In genomic region chr22:31089101-31090100, GRCh38 we compare ENCODE assay signal across 8 cellular contexts. TPM values are rescaled to one million over a fixed set of nuclear protein-coding genes. Genes with fewer than 3 reads are reported as not detected.
DNase-seq lines count a peak whose midpoint lies in the region; ATAC-seq and TF ChIP-seq lines count a peak whose summit lies in the region.

No MANE protein-coding gene starts in this region.

- 81% methylated on average over 3 of the region's 11 CpGs for WGBS in suprapubic skin

- peaks cover 30% of the 10 kb centered on the region for H3K4me1 ChIP-seq in suprapubic skin

- peaks cover under 1% of the 10 kb centered on the region for H3K4me1 Mint-ChIP-seq in T-helper 1 cell treated with Interleukin-12 subunit alpha and Interleukin-12 subunit beta and Interleukin-4 antibody, amounts not matched to agents 30 μg/mL and 1 μg/mL, for 36 hours (ENCODE audit: low read depth)

- H3K36me3 ChIP-seq in suprapubic skin, result peaks cover 67% of the 10 kb centered on the region

- H3K27me3 ChIP-seq in suprapubic skin, result no peaks in the 10 kb centered on the region

- peak overlapping the region; percentile 15 for H3K27ac ChIP-seq in suprapubic skin

- H3K4me3 Mint-ChIP-seq in T-helper 1 cell treated with Interleukin-12 subunit alpha and Interleukin-12 subunit beta and Interleukin-4 antibody, amounts not matched to agents 30 μg/mL and 1 μg/mL, for 36 hours, result no peak overlapping the region

- DNase-seq in T-helper 1 cell (no peak), NCI-H1092 treated with DMSO at 0.1 percent for 48 hours (lab: John Stamatoyannopoulos, UW) (peak; percentile 8), astrocyte of the hippocampus (ENCODE audit: low read depth, low spot score) (peak; percentile 63), inferior parietal cortex (ENCODE audit: extremely low spot score) (peak; percentile 47), suprapubic skin (ENCODE audit: low spot score in 2 of 2) (no peak), MV-4-11 (lab: John Stamatoyannopoulos, UW) (no peak), omental fat pad (ENCODE audit: low spot score) (no peak)

- H3K27me3 Mint-ChIP-seq in T-helper 1 cell treated with Interleukin-12 subunit alpha and Interleukin-12 subunit beta and Interleukin-4 antibody, amounts not matched to agents 30 μg/mL and 1 μg/mL, for 36 hours (ENCODE audit: low read depth), result no peaks in the 10 kb centered on the region

- H3K36me3 Mint-ChIP-seq in T-helper 1 cell treated with Interleukin-12 subunit alpha and Interleukin-12 subunit beta and Interleukin-4 antibody, amounts not matched to agents 30 μg/mL and 1 μg/mL, for 36 hours (ENCODE audit: low read depth), result peaks cover 1% of the 10 kb centered on the region

- TF ChIP-seq CTCF in suprapubic skin (IDR thresholded peaks at IDR 0.05), result peak; percentile 36 to 70
- TF ChIP-seq CTCF in omental fat pad (IDR thresholded peaks at IDR 0.05), result peak in 1 of 3 donors; percentile 19

- no peak overlapping the region for H3K4me3 ChIP-seq in suprapubic skin

- TF ChIP-seq EP300 in suprapubic skin (IDR thresholded peaks at IDR 0.05), result no peak

- no peaks in the 10 kb centered on the region for H3K9me3 ChIP-seq in suprapubic skin

- H3K27ac Mint-ChIP-seq in T-helper 1 cell treated with Interleukin-12 subunit alpha and Interleukin-12 subunit beta and Interleukin-4 antibody, amounts not matched to agents 30 μg/mL and 1 μg/mL, for 36 hours, result peak overlapping the region; percentile 5

- no peaks in the 10 kb centered on the region for H3K9me3 Mint-ChIP-seq in T-helper 1 cell treated with Interleukin-12 subunit alpha and Interleukin-12 subunit beta and Interleukin-4 antibody, amounts not matched to agents 30 μg/mL and 1 μg/mL, for 36 hours

- TF ChIP-seq POLR2A in suprapubic skin (IDR thresholded peaks at IDR 0.05), result no peak

- ATAC-seq in omental fat pad (ENCODE audit: low FRiP score), result no peak

RNA-seq across cellular contexts. Expression of gene SMTN, which starts 8.3 kb away (rescaled TPM):
- 10 to 100 TPM; 42.3 to 54.6 (median 50.5) TPM for total RNA-seq in suprapubic skin
- total RNA-seq in omental fat pad, result 100 to 1,000 TPM in 1 of 4 donors, 10 to 100 TPM in 3; 29.2 to 116 (median 32.2) TPM

RNA-seq across cellular contexts. Expression of gene SELENOM, which starts 18.0 kb away (rescaled TPM):
- 10 to 100 TPM; 37.4 to 72.1 (median 56.0) TPM for total RNA-seq in suprapubic skin
- 100 to 1,000 TPM; 162 to 346 (median 230) TPM for total RNA-seq in omental fat pad

RNA-seq across cellular contexts. Expression of gene INPP5J, which starts 33.4 kb away (rescaled TPM):
- total RNA-seq in suprapubic skin (1 to 10 TPM in 3 of 4 donors, under 1 TPM in 1; 0.26 to 3.2 (median 2.5) TPM), omental fat pad (under 1 TPM; 0.24 to 0.84 (median 0.42) TPM)

RNA-seq across cellular contexts. Expression of gene PLA2G3, which starts 50.9 kb away (rescaled TPM):
- total RNA-seq in suprapubic skin, result 1 to 10 TPM; 3.1 to 9.5 (median 7.6) TPM
- not detected for total RNA-seq in omental fat pad

Comparison
In these comparisons a context has a peak if more than half of its experiments do, and no peak if none do; other contexts are left out.
1. DNase-seq: peak in NCI-H1092 treated with DMSO at 0.1 percent for 48 hours (single experiment), astrocyte of the hippocampus (single experiment) and inferior parietal cortex (single experiment); none in T-helper 1 cell (0 of 5), suprapubic skin (0 of 2), MV-4-11 (single experiment) and omental fat pad (single experiment).